ENCODE assay signal across 14 cellular contexts in genomic region chr1:115463347-115463746, GRCh38.
DNase-seq lines count a peak whose midpoint lies in the region; ATAC-seq and TF ChIP-seq lines count a peak whose summit lies in the region.
"Had no signal": no experiment of that assay in that cellular context is flagged by ENCODE, and none has a peak within 500 bp of the region (broad histone marks: within the 10 kb centered on the region; RNA-seq: fewer than 3 reads in every experiment).

No MANE protein-coding gene starts in this region.

- H3K9ac ChIP-seq in BLaER1, result no peak overlapping the region

- H3K27ac ChIP-seq in BLaER1 (no peak overlapping the region), OCI-LY7 (ENCODE audit: low read depth, low read length, poor library complexity, severe bottlenecking) (no peak overlapping the region)

- intact Hi-C loops in OCI-LY7 (cut with micrococcal nuclease; ENCODE audit: unreplicated experiment), result loop anchor here (5.0 kb wide), 1 partner anchor 121 kb away; no protein-coding TSS in a partner anchor
- intact Hi-C loops in left ventricle myocardium superior (cut with micrococcal nuclease), result loop anchor here (5.0 kb wide), 1 partner anchor 326 kb away; no protein-coding TSS in a partner anchor

- no peaks in the 10 kb centered on the region for H3K27me3 ChIP-seq in BLaER1

- H3K4me3 ChIP-seq in BLaER1 (no peak overlapping the region), OCI-LY7 (ENCODE audit: low read depth, low read length, poor library complexity, severe bottlenecking) (no peak overlapping the region)

- H3K4me2 ChIP-seq in BLaER1, result peak overlapping the region; percentile 57; the same call in 1 of the 2 replicates
- H3K4me2 ChIP-seq in OCI-LY7 (ENCODE audit: low read length), result peak overlapping the region; percentile 60; the same call in 1 of the 2 replicates

- BruUV-seq in OCI-LY7 (replicated peaks; lab: Mats Ljungman, UMichigan), result no TSS peak

- H3K4me1 ChIP-seq in BLaER1 (peaks cover 12% of the 10 kb centered on the region), OCI-LY7 (ENCODE audit: insufficient read depth, low read length, poor library complexity, severe bottlenecking) (peaks cover 16% of the 10 kb centered on the region)

- H3K9me3 ChIP-seq in BLaER1 (no peaks in the 10 kb centered on the region), OCI-LY7 (ENCODE audit: low read length) (no peaks in the 10 kb centered on the region)

- DNase-seq in HT-29 (ENCODE audit: low spot score), result peak; percentile 39
- peak; percentile 14 for DNase-seq in OCI-LY7 (ENCODE audit: low spot score)
- DNase-seq in left ventricle myocardium superior, result peak; percentile 60
- DNase-seq in anterior cingulate cortex (lab: John Stamatoyannopoulos, UW), result no peak
- DNase-seq in activated naive CD4-positive, alpha-beta T cell treated with Interleukin-2 at 50 U/mL for 16 hours, result no peak
- DNase-seq in epidermal melanocyte (ENCODE audit: insufficient read length, low spot score), result no peak
- DNase-seq: activated T-cell treated with anti-CD3 and anti-CD28 coated beads, Interleukin-2, amount 50 U/mL, for 24 hours; CD4-positive, alpha-beta memory T cell; NCI-H1694 treated with DMSO at 0.1 percent for 48 hours; stimulated activated CD4-positive, alpha-beta T cell treated with anti-CD3 and anti-CD28 coated beads, Interleukin-12 subunit alpha, Interleukin-12 subunit beta, amount 100 ng/mL, for 4 hours had no signal

- TF ChIP-seq CTCF in OCI-LY7 (conservative IDR thresholded peaks at IDR 0.05; ENCODE audit: low read length), result peak; percentile 37

- peak overlapping the region; percentile 90; the same call in 1 of the 2 replicates for H2AFZ ChIP-seq in OCI-LY7 (ENCODE audit: low read length)

- ATAC-seq in left ventricle myocardium superior (peak; percentile 84), GM18867 (IDR thresholded peaks at IDR 0.05; ENCODE audit: unreplicated experiment) (no peak)
- ATAC-seq: esophagus mucosa; natural killer cell treated with Interleukin-12 subunit alpha and Interleukin-12 subunit beta and Interleukin-15 and Interleukin-18, amount 100 ng/mL, for 72 hours had no signal

- no peaks in the 10 kb centered on the region for H3K9me2 ChIP-seq in OCI-LY7 (ENCODE audit: insufficient read depth, low read length)

- no peaks in the 10 kb centered on the region for H3K36me3 ChIP-seq in BLaER1
- H3K36me3 ChIP-seq in OCI-LY7 (ENCODE audit: insufficient read depth, low read length), result no peaks in the 10 kb centered on the region

- no peaks in the 10 kb centered on the region for H4K20me1 ChIP-seq in BLaER1
- no peaks in the 10 kb centered on the region for H4K20me1 ChIP-seq in OCI-LY7 (ENCODE audit: insufficient read depth, low read length)

- POLR2A ChIA-PET in OCI-LY7 (lab: Charles Lee), result no interaction called here

- CTCF ChIA-PET in OCI-LY7 (lab: Charles Lee; ENCODE audit: unreplicated experiment), result no interaction called here

- no peaks in the 10 kb centered on the region for H3K79me2 ChIP-seq in OCI-LY7 (ENCODE audit: insufficient read depth, low read depth, low read length)

Comparison
In these comparisons a context has a peak if more than half of its experiments do, and no peak if none do; other contexts are left out.
1. DNase-seq: peak in HT-29 (single experiment), OCI-LY7 (single experiment) and left ventricle myocardium superior (single experiment); none in anterior cingulate cortex (0 of 58), activated naive CD4-positive, alpha-beta T cell treated with Interleukin-2 at 50 U/mL for 16 hours (single experiment) and epidermal melanocyte (single experiment).